In genomic region chr19:53704011-53704410, GRCh38 we compare ENCODE assay signal across 9 cellular contexts.
"Had no signal": no experiment of that assay in that cellular context is flagged by ENCODE, and none has a peak within 500 bp of the region (broad histone marks: within the 10 kb centered on the region; RNA-seq: fewer than 3 reads in every experiment).

No MANE protein-coding gene starts in this region.

- H3K27ac ChIP-seq: GM23248 had no signal

- H3K9me3 Mint-ChIP-seq: H9 had no signal

- ATAC-seq: GM23338, HCT116 had no signal

- H3K4me1 ChIP-seq: HAP-1 had no signal

- H3K4me3 Mint-ChIP-seq: GM23338, H9 had no signal

- H3K27ac Mint-ChIP-seq: GM23338 had no signal

- H3K36me3 ChIP-seq: HAP-1 had no signal

- H3K4me3 ChIP-seq: GM23248, GM23338, HAP-1 had no signal

- H3K9me3 ChIP-seq: HAP-1 had no signal

- FAIRE-seq: H1 had no signal

- DNase-seq: GM23248, GOT3, H7, H9, HCEC 1CT had no signal
